Comparison of ENCODE assay signal across 35 cellular contexts in genomic region chr10:101482568-101482967, GRCh38.
"Had no signal": no experiment of that assay in that cellular context is flagged by ENCODE, and none has a peak within 500 bp of the region (broad histone marks: within the 10 kb centered on the region; RNA-seq: fewer than 3 reads in every experiment).

No MANE protein-coding gene starts in this region.

- H3K4me3 ChIP-seq: adrenal gland, ascending aorta, body of pancreas, breast epithelium, cardiac muscle cell had no signal

- H3K27ac ChIP-seq: adrenal gland, ascending aorta, body of pancreas, brain microvascular endothelial cell, breast epithelium, cardiac muscle cell had no signal

- H3K9me3 ChIP-seq: adrenal gland, ascending aorta, body of pancreas, breast epithelium had no signal

- FAIRE-seq: astrocyte, bronchial epithelial cell had no signal

- H3K27me3 ChIP-seq: adrenal gland, ascending aorta, body of pancreas, brain microvascular endothelial cell, breast epithelium, cardiac muscle cell had no signal

- ATAC-seq: activated naive CD4-positive, alpha-beta T cell treated with anti-CD3 and anti-CD28 coated beads, Interleukin-2, amount 50 U/mL, for 72 hours; activated naive CD8-positive, alpha-beta T cell treated with anti-CD3 and anti-CD28 coated beads, Interleukin-2, amount 50 U/mL, for 24 hours; activated T-cell treated with anti-CD3 and anti-CD28 coated beads, Interleukin-2, amount 50 U/mL, for 4 hours; activated T-cell treated with anti-CD3 and anti-CD28 coated beads, Interleukin-2, amount 50 U/mL, for 72 hours; activated T-helper 17 cell treated with anti-CD3 and anti-CD28 coated beads, Interleukin-2, amount 50 U/mL, for 72 hours; body of pancreas had no signal

- H3K4me1 ChIP-seq: ascending aorta, body of pancreas, breast epithelium had no signal

- DNase-seq: activated effector memory CD4-positive, alpha-beta T cell treated with anti-CD3 and anti-CD28 coated beads, Interleukin-2, amount 50 U/mL, for 16 hours; activated effector memory CD4-positive, alpha-beta T cell treated with Interleukin-2 at 50 U/mL for 16 hours; activated gamma-delta T cell; activated gamma-delta T cell treated with Interleukin-2 at 50 U/mL for 16 hours; activated naive CD4-positive, alpha-beta T cell; activated naive CD4-positive, alpha-beta T cell treated with anti-CD3 and anti-CD28 coated beads for 36 hours; activated naive CD4-positive, alpha-beta T cell treated with anti-CD3 and anti-CD28 coated beads, Interleukin-2, amount 10 ng/mL, durations not matched to agents 7 days and 5 days; activated naive CD4-positive, alpha-beta T cell treated with anti-CD3 and anti-CD28 coated beads, Interleukin-2, amount 50 U/mL, for 16 hours; activated naive CD4-positive, alpha-beta T cell treated with Interleukin-2 at 50 U/mL for 16 hours; activated naive CD8-positive, alpha-beta T cell treated with anti-CD3 and anti-CD28 coated beads for 36 hours; activated naive CD8-positive, alpha-beta T cell treated with anti-CD3 and anti-CD28 coated beads, Interleukin-2, amount 10 ng/mL, durations not matched to agents 7 days and 5 days; activated naive CD8-positive, alpha-beta T cell treated with anti-CD3 and anti-CD28 coated beads, Interleukin-2, amount 50 U/mL, for 24 hours; activated T-cell treated with anti-CD3 and anti-CD28 coated beads for 4 hours; activated T-cell treated with anti-CD3 and anti-CD28 coated beads, Interleukin-2, amount 50 U/mL, for 1 hour; activated T-cell treated with anti-CD3 and anti-CD28 coated beads, Interleukin-2, amount 50 U/mL, for 24 hours; activated T-cell treated with anti-CD3 and anti-CD28 coated beads, Interleukin-2, amount 50 U/mL, for 4 hours; activated T-cell treated with anti-CD3 and anti-CD28 coated beads, Interleukin-2, amount 50 U/mL, for 48 hours; activated T-cell treated with anti-CD3 and anti-CD28 coated beads, Interleukin-2, amount 50 U/mL, for 72 hours; adrenal gland; amniotic stem cell; amygdala; anterior cingulate cortex; aorta; body of pancreas; brain microvascular endothelial cell; caudate nucleus; central memory CD4-positive, alpha-beta T cell; cerebellar nuclear complex had no signal

- H3K36me3 ChIP-seq: adrenal gland, brain microvascular endothelial cell, cardiac muscle cell had no signal
